In genomic region chr5:142472306-142472951, GRCh38 we compare ENCODE assay signal across 8 cellular contexts.
DNase-seq lines count a peak whose midpoint lies in the region; ATAC-seq and TF ChIP-seq lines count a peak whose summit lies in the region.

No MANE protein-coding gene starts in this region.

- H3K27me3 ChIP-seq in spleen (replicated peaks in 1 of 7): peaks cover 0 to 5% (median 0%) of the 10 kb centered on the region in 7 donors

- no peaks in the 10 kb centered on the region for H3K4me1 ChIP-seq in spleen

- WGBS in spleen, 5 donors: 71 to 87% (median 80%) methylated on average over 7 of the region's 7 CpGs

- H3K4me3 ChIP-seq in spleen: no peak overlapping the region

- H3K9me3 ChIP-seq in spleen: no peaks in the 10 kb centered on the region

- no peak for TF ChIP-seq CTCF in spleen (IDR thresholded peaks at IDR 0.05 in 8 of 11, conservative IDR thresholded peaks at IDR 0.05 in 3 of 11)

- peak; percentile 99 for ATAC-seq in esophagus mucosa
- no peak for ATAC-seq in HG02759 (IDR thresholded peaks at IDR 0.05; ENCODE audit: unreplicated experiment)

- H3K27ac ChIP-seq in spleen: no peak overlapping the region

- no peaks in the 10 kb centered on the region for H3K36me3 ChIP-seq in spleen

- intact Hi-C loops in spleen (cut with DNase I; ENCODE audit: low total_unique reads): no loop called here

- DNase-seq in HK-2 (ENCODE audit: unreplicated experiment) (peak; percentile 33), SIG-M5 treated with dmso at 0.1 percent for 504 hours (lab: John Stamatoyannopoulos, UW; ENCODE audit: unreplicated experiment) (no peak), SHP77 (lab: John Stamatoyannopoulos, UW) (no peak), spleen (no peak)
- DNase-seq in activated CD4-positive, alpha-beta T cell treated with anti-CD3 and anti-CD28 coated beads, Interleukin-2, amount 50 U/mL, for 1 hour: peak; percentile 13
- DNase-seq in stimulated activated CD8-positive, alpha-beta memory T cell treated with anti-CD3 and anti-CD28 coated beads, Interleukin-12 subunit alpha, Interleukin-12 subunit beta, amount 100 ng/mL, for 4 hours (ENCODE audit: low read depth): peak; percentile 4

- TF ChIP-seq POLR2A in spleen (IDR thresholded peaks at IDR 0.05): no peak

Comparison
In these comparisons a context has a peak if more than half of its experiments do, and no peak if none do; other contexts are left out.
1. DNase-seq: peak in HK-2 (single experiment), activated CD4-positive, alpha-beta T cell treated with anti-CD3 and anti-CD28 coated beads, Interleukin-2, amount 50 U/mL, for 1 hour (single experiment) and stimulated activated CD8-positive, alpha-beta memory T cell treated with anti-CD3 and anti-CD28 coated beads, Interleukin-12 subunit alpha, Interleukin-12 subunit beta, amount 100 ng/mL, for 4 hours (single experiment); none in SIG-M5 treated with dmso at 0.1 percent for 504 hours (single experiment), SHP77 (0 of 2) and spleen (single experiment).